10 cellular contexts compared by ENCODE assay signal in genomic region chr14:63632932-63633514, GRCh38. TPM values are rescaled to one million over a fixed set of nuclear protein-coding genes. Genes with fewer than 3 reads are reported as not detected.
DNase-seq lines count a peak whose midpoint lies in the region; ATAC-seq and TF ChIP-seq lines count a peak whose summit lies in the region.
"Had no signal": no experiment of that assay in that cellular context is flagged by ENCODE, and none has a peak within 500 bp of the region (broad histone marks: within the 10 kb centered on the region; RNA-seq: fewer than 3 reads in every experiment).

No MANE protein-coding gene starts in this region.

- POLR2A ChIA-PET in HEK293T (lab: Yijun Ruan, JAX): interaction anchor here (1.4 kb wide), 1 partner anchor 9 kb away, joined by 4 read pairs; the partner anchor contains the start of gene WDR89

- peak; percentile 61; the same call in 2 of the 3 replicates for ATAC-seq in RWPE2 (ENCODE audit: low read depth)

- H3K36me3 ChIP-seq in RWPE2 (ENCODE audit: low read depth): peaks cover 18% of the 10 kb centered on the region

- peaks cover 4% of the 10 kb centered on the region for H3K4me1 ChIP-seq in RWPE2 (ENCODE audit: insufficient read depth, poor library complexity, severe bottlenecking)

- H3K9me3 ChIP-seq in RWPE2 (ENCODE audit: severe bottlenecking): no peaks in the 10 kb centered on the region

- peak; percentile 4 for DNase-seq in DMS153 treated with DMSO at 0.1 percent for 48 hours (lab: John Stamatoyannopoulos, UW; ENCODE audit: unreplicated experiment)
- DNase-seq in DMS153 (lab: John Stamatoyannopoulos, UW): no peak
- DNase-seq in HEK293T (ENCODE audit: extremely low spot score): peak; percentile 15
- DNase-seq in RWPE2 (ENCODE audit: low spot score): no peak
- peak; percentile 60 for DNase-seq in germinal center (ENCODE audit: low spot score)
- no peak for DNase-seq in stimulated activated CD8-positive, alpha-beta memory T cell treated with anti-CD3 and anti-CD28 coated beads, Interleukin-4, amount 100 ng/mL, for 48 hours
- no peak for DNase-seq in SKM-1 (lab: John Stamatoyannopoulos, UW; ENCODE audit: unreplicated experiment)
- no peak for DNase-seq in mesenteric fat pad (ENCODE audit: low spot score)

- H3K4me3 ChIP-seq in RWPE2 (ENCODE audit: severe bottlenecking): no peak overlapping the region
- H3K4me3 ChIP-seq: BLaER1, skin epidermis had no signal

- CTCF ChIA-PET in HEK293T (lab: Yijun Ruan, JAX): interaction anchor here (0.6 to 0.8 kb wide), 5 partner anchors 80 to 1340 kb away, joined by 3 to 4 read pairs (median 3); no protein-coding TSS in a partner anchor

- no peak overlapping the region for H3K27ac ChIP-seq in RWPE2 (ENCODE audit: poor library complexity, severe bottlenecking)
- H3K27ac ChIP-seq: BLaER1, skin epidermis had no signal

- peak; percentile 82 for TF ChIP-seq CTCF in RWPE2 (IDR thresholded peaks at IDR 0.05; ENCODE audit: poor library complexity, severe bottlenecking)

- no peaks in the 10 kb centered on the region for H3K27me3 ChIP-seq in RWPE2 (ENCODE audit: insufficient read depth, poor library complexity, severe bottlenecking)
- H3K27me3 ChIP-seq: BLaER1 had no signal

TF ChIP-seq in HEK293T, 16 proteins besides CTCF, POLR2A, EP300 and RAD21:
- TF ChIP-seq ZNF384 (IDR thresholded peaks at IDR 0.05) (no peak), SP1 (IDR thresholded peaks at IDR 0.05) (no peak), NFRKB (IDR thresholded peaks at IDR 0.05) (no peak), FOXK2 (IDR thresholded peaks at IDR 0.05) (no peak)

RNA-seq across cellular contexts. Expression of gene WDR89, which starts 8.6 kb away (rescaled TPM):
- total RNA-seq in mesenteric fat pad: 9.0 TPM

Comparison
In these comparisons a context has a peak if more than half of its experiments do, and no peak if none do; other contexts are left out.
1. DNase-seq: peak in DMS153 treated with DMSO at 0.1 percent for 48 hours (single experiment), HEK293T (single experiment) and germinal center (single experiment); none in DMS153 (single experiment), RWPE2 (single experiment), stimulated activated CD8-positive, alpha-beta memory T cell treated with anti-CD3 and anti-CD28 coated beads, Interleukin-4, amount 100 ng/mL, for 48 hours (single experiment), SKM-1 (single experiment) and mesenteric fat pad (single experiment).